Comparison of ENCODE assay signal across 23 cellular contexts in the genomic region with DNA sequence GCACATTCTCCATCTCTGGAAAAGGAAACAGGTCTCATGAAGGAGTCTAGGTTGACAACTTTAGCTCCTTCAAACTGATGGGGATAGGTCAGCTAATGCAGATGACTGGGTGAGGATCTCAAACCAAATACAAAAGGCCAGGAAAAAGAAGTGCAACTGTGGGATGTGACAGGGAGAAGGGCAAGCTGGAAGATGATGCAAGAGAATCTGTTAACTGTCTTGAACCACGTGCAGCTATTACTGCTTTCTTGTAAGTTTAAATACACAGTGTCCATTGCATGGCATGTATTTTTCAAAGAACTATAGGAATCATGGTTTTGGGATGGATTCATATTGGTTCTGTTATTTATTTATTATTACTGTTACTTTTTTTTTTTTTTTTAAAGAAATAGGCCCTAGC.
"Had no signal": no experiment of that assay in that cellular context is flagged by ENCODE, and none has a peak within 500 bp of the region (broad histone marks: within the 10 kb centered on the region; RNA-seq: fewer than 3 reads in every experiment).

No MANE protein-coding gene starts in this region.

- DNase-seq: activated CD4-positive, alpha-beta memory T cell treated with anti-CD3 and anti-CD28 coated beads, Interleukin-2, amount 10 ng/mL, durations not matched to agents 7 days and 5 days; activated CD4-positive, alpha-beta T cell treated with anti-CD3 and anti-CD28 coated beads for 1 hour; activated CD4-positive, alpha-beta T cell treated with anti-CD3 and anti-CD28 coated beads, Interleukin-2, amount 10 ng/mL, durations not matched to agents 7 days and 5 days; activated effector memory CD4-positive, alpha-beta T cell treated with Interleukin-2 at 50 U/mL for 16 hours; activated naive CD4-positive, alpha-beta T cell treated with Interleukin-2 at 50 U/mL for 16 hours; brain microvascular endothelial cell; dorsolateral prefrontal cortex; effector memory CD4-positive, alpha-beta T cell; foreskin keratinocyte; heart right ventricle; left lung; mucosa of descending colon; right lobe of liver; stimulated activated CD4-positive, alpha-beta T cell treated with anti-CD3 and anti-CD28 coated beads, Interleukin-2, amount 100 ng/mL, for 48 hours; stimulated activated naive CD8-positive, alpha-beta T cell treated with anti-CD3 and anti-CD28 coated beads, Interleukin-15, Interleukin-2, amounts not matched to agents 100 U/mL and 50 U/mL, for 24 hours; T-helper 2 cell; testis; transverse colon had no signal

- H3K27ac ChIP-seq: ascending aorta, brain microvascular endothelial cell, coronary artery, dorsolateral prefrontal cortex, foreskin keratinocyte, left lung, right lobe of liver had no signal

- H3K9me3 ChIP-seq: ascending aorta, heart right ventricle, left lung, mucosa of descending colon, right lobe of liver, testis, transverse colon had no signal

- FAIRE-seq: islet of Langerhans, urothelium cell line had no signal

- H3K4me3 ChIP-seq: ascending aorta, coronary artery, dorsolateral prefrontal cortex, heart right ventricle, left lung, lung, mucosa of descending colon, right lobe of liver, testis, transverse colon had no signal

- H3K36me3 ChIP-seq: ascending aorta, brain microvascular endothelial cell, heart right ventricle, left lung, right lobe of liver, transverse colon had no signal

- H3K4me1 ChIP-seq: ascending aorta, foreskin keratinocyte, left lung, right lobe of liver, testis had no signal

- H3K27me3 ChIP-seq: ascending aorta, brain microvascular endothelial cell, dorsolateral prefrontal cortex, foreskin keratinocyte, heart right ventricle, left lung, right lobe of liver, testis, transverse colon had no signal
